In genomic region chr6:126672654-126673053, GRCh38 we compare ENCODE assay signal across 14 cellular contexts.
DNase-seq lines count a peak whose midpoint lies in the region; ATAC-seq, FAIRE-seq and TF ChIP-seq lines count a peak whose summit lies in the region.
"Had no signal": no experiment of that assay in that cellular context is flagged by ENCODE, and none has a peak within 500 bp of the region (broad histone marks: within the 10 kb centered on the region; RNA-seq: fewer than 3 reads in every experiment).

No MANE protein-coding gene starts in this region.

- H3K27me3 Mint-ChIP-seq in T-helper 2 cell treated with Interferon-gamma antibody and Interleukin-4, amounts not matched to agents 5 μg/mL and 100 μg/mL, for 36 hours (ENCODE audit: low read depth), result no peaks in the 10 kb centered on the region
- H3K27me3 Mint-ChIP-seq: activated naive CD8-positive, alpha-beta T cell treated with anti-CD3 and anti-CD28 coated beads, Interleukin-2, amount 10 ng/mL, durations not matched to agents 7 days and 5 days had no signal

- H3K36me3 ChIP-seq in heart left ventricle, result no peaks in the 10 kb centered on the region
- H3K36me3 ChIP-seq: right atrium auricular region had no signal

- H3K4me1 ChIP-seq in heart left ventricle, result no peaks in the 10 kb centered on the region
- H3K4me1 ChIP-seq: right atrium auricular region had no signal

- no peak overlapping the region for H3K27ac Mint-ChIP-seq in T-helper 2 cell treated with Interferon-gamma antibody and Interleukin-4, amounts not matched to agents 5 μg/mL and 100 μg/mL, for 36 hours
- H3K27ac Mint-ChIP-seq: activated naive CD8-positive, alpha-beta T cell treated with anti-CD3 and anti-CD28 coated beads, Interleukin-2, amount 10 ng/mL, durations not matched to agents 7 days and 5 days had no signal

- TF ChIP-seq POLR2A in heart left ventricle (IDR thresholded peaks at IDR 0.05) (no peak), GM12891 (IDR thresholded peaks at IDR 0.05; ENCODE audit: low read depth, low read length) (no peak)

- intact Hi-C loops in heart left ventricle (cut with DNase I), result no loop called here

- H3K27me3 ChIP-seq in heart left ventricle, result no peaks in the 10 kb centered on the region
- H3K27me3 ChIP-seq: right atrium auricular region had no signal

- H3K9me3 Mint-ChIP-seq in T-helper 2 cell treated with Interferon-gamma antibody and Interleukin-4, amounts not matched to agents 5 μg/mL and 100 μg/mL, for 36 hours, result peaks cover 7% of the 10 kb centered on the region
- H3K9me3 Mint-ChIP-seq: activated naive CD8-positive, alpha-beta T cell treated with anti-CD3 and anti-CD28 coated beads, Interleukin-2, amount 10 ng/mL, durations not matched to agents 7 days and 5 days had no signal

- H3K9me3 ChIP-seq in heart left ventricle, result peaks cover 0 to 26% (median 3%) of the 10 kb centered on the region in 12 donors

- H3K4me1 Mint-ChIP-seq in T-helper 2 cell treated with Interferon-gamma antibody and Interleukin-4, amounts not matched to agents 5 μg/mL and 100 μg/mL, for 36 hours (ENCODE audit: low read depth), result peaks cover 2% of the 10 kb centered on the region

- TF ChIP-seq CTCF in cardiac fibroblast (IDR thresholded peaks at IDR 0.05; ENCODE audit: low read depth, low read length) (no peak), heart left ventricle (IDR thresholded peaks at IDR 0.05) (no peak)

- ATAC-seq in GM18499 (IDR thresholded peaks at IDR 0.05; ENCODE audit: insufficient read depth, unreplicated experiment), result peak; percentile 91
- peak; percentile 92 for ATAC-seq in GM21423 (IDR thresholded peaks at IDR 0.05; ENCODE audit: unreplicated experiment)
- ATAC-seq in HG03097 (IDR thresholded peaks at IDR 0.05; ENCODE audit: low FRiP score, unreplicated experiment), result peak; percentile 85
- ATAC-seq in heart left ventricle, result no peak
- no peak for ATAC-seq in esophagus mucosa
- ATAC-seq: activated CD4-positive, CD25-positive, alpha-beta regulatory T cell treated with anti-CD3 and anti-CD28 coated beads, Interleukin-2, amount 50 U/mL, for 24 hours had no signal

- FAIRE-seq in GM12891 (lab: Jason Lieb, UNC), result no peak
- FAIRE-seq: H54 had no signal

- no peak overlapping the region for H3K4me3 Mint-ChIP-seq in T-helper 2 cell treated with Interferon-gamma antibody and Interleukin-4, amounts not matched to agents 5 μg/mL and 100 μg/mL, for 36 hours
- H3K4me3 Mint-ChIP-seq: activated naive CD8-positive, alpha-beta T cell treated with anti-CD3 and anti-CD28 coated beads, Interleukin-2, amount 10 ng/mL, durations not matched to agents 7 days and 5 days had no signal

- H3K27ac ChIP-seq in heart left ventricle, result no peak overlapping the region
- H3K27ac ChIP-seq: right atrium auricular region had no signal

- H3K4me3 ChIP-seq in cardiac fibroblast (replicated peaks in 1 of 2; ENCODE audit: low read depth in 2 of 2, low read length in 2 of 2), result no peak overlapping the region
- no peak overlapping the region for H3K4me3 ChIP-seq in heart left ventricle
- H3K4me3 ChIP-seq: right atrium auricular region had no signal

- 55 to 65% (median 63%) methylated on average over 1 of the region's 1 CpG for WGBS in heart left ventricle, 4 donors

- no peaks in the 10 kb centered on the region for H3K36me3 Mint-ChIP-seq in T-helper 2 cell treated with Interferon-gamma antibody and Interleukin-4, amounts not matched to agents 5 μg/mL and 100 μg/mL, for 36 hours (ENCODE audit: low read depth)
- H3K36me3 Mint-ChIP-seq: activated naive CD8-positive, alpha-beta T cell treated with anti-CD3 and anti-CD28 coated beads, Interleukin-2, amount 10 ng/mL, durations not matched to agents 7 days and 5 days had no signal

- DNase-seq in cardiac fibroblast (ENCODE audit: low read depth in 2 of 2) (peak; percentile 32 to 39), heart left ventricle (no peak), GM12891 (ENCODE audit: insufficient read length, low spot score) (no peak)
- no peak for DNase-seq in T-helper 2 cell treated with Interferon-gamma antibody and Interleukin-4, amounts not matched to agents 5 μg/mL and 100 μg/mL, for 36 hours (ENCODE audit: low spot score)
- DNase-seq: activated naive CD8-positive, alpha-beta T cell treated with anti-CD3 and anti-CD28 coated beads, Interleukin-2, amount 10 ng/mL, durations not matched to agents 7 days and 5 days; COR-L47; NCI-H1092 treated with DMSO at 0.1 percent for 48 hours had no signal

TF ChIP-seq in GM12891, 5 proteins besides CTCF, POLR2A, EP300 and RAD21:
- TF ChIP-seq PAX5 (IDR thresholded peaks at IDR 0.05; ENCODE audit: insufficient read depth, low read length, severe bottlenecking) (no peak), POLR2AphosphoS5 (IDR thresholded peaks at IDR 0.05; ENCODE audit: low read depth, low read length) (no peak), POU2F2 (IDR thresholded peaks at IDR 0.05; ENCODE audit: low read depth, low read length) (no peak), TAF1 (IDR thresholded peaks at IDR 0.05; ENCODE audit: low read depth, low read length) (no peak), SPI1 (IDR thresholded peaks at IDR 0.05; ENCODE audit: low read depth, low read length) (no peak)

Comparison
In these comparisons a context has a peak if more than half of its experiments do, and no peak if none do; other contexts are left out.
1. ATAC-seq: peak in GM18499 (single experiment), GM21423 (single experiment) and HG03097 (single experiment); none in heart left ventricle (0 of 4) and esophagus mucosa (single experiment).
2. DNase-seq: peak in cardiac fibroblast (2 of 2); none in heart left ventricle (0 of 5), T-helper 2 cell treated with Interferon-gamma antibody and Interleukin-4, amounts not matched to agents 5 μg/mL and 100 μg/mL, for 36 hours (single experiment) and GM12891 (single experiment).